ENCODE assay signal across 8 cellular contexts in the genomic region with DNA sequence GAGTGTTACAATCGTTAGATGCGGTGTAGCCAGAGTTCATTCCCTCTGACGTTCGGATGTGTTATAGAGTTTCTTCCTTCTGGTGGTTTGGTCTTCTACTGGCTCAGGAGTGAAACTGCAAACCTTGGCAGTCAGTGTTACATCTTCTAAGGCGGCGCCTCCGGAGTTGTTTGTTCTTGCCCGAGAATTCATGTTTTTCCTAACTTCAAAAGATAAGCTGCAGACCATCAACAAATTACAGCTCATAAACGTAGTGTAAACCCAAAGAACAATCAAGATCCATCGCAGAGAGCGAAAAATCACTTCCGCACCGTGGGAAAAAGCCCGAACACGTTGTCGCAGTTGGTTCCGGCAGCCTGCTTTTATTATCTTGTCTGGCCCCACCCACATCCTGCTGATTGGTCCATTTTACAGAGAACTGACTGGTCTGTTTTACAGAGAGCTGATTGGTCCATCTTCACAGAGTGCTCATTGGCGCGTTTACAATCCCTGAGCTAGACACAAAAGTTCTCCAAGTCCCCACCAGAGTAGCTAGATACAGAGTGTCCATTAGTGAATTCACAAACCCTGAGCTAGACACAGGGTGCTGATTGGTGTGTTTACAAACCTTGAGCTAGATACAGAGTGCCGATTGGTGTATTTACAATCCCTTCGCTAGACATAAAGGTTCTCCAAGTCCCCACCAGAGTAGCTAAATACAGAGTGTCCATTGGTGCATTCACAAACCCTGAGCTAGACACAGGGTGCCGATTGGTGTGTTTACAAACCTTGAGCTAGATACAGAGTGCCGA. TPM values are rescaled to one million over a fixed set of nuclear protein-coding genes. Genes with fewer than 3 reads are reported as not detected.
DNase-seq lines count a peak whose midpoint lies in the region; ATAC-seq, FAIRE-seq and TF ChIP-seq lines count a peak whose summit lies in the region.
"Not testable (repeated sequence)": the region's sequence is repeated elsewhere in the genome, so short reads cannot be mapped to it uniquely, and the experiment has no call there.

No MANE protein-coding gene starts in this region.

- H3K79me2 ChIP-seq in MM.1S (ENCODE audit: low read length), result not testable (repeated sequence)

- not testable (repeated sequence) for H3K4me1 ChIP-seq in MM.1S (ENCODE audit: low read length); colonic mucosa; uterus

- not testable (repeated sequence) for H4K20me1 ChIP-seq in MM.1S (ENCODE audit: insufficient read depth, low read length)

- peak; percentile 29 for ATAC-seq in activated CD8-positive, alpha-beta T cell treated with anti-CD3 and anti-CD28 coated beads, Interleukin-2, amount 10 ng/mL, durations not matched to agents 7 days and 5 days

- H3K27ac Mint-ChIP-seq in activated CD8-positive, alpha-beta T cell treated with anti-CD3 and anti-CD28 coated beads, Interleukin-2, amount 10 ng/mL, durations not matched to agents 7 days and 5 days, result peak overlapping the region; percentile 93

- POLR2A ChIA-PET in activated CD8-positive, alpha-beta T cell treated with anti-CD3 and anti-CD28 coated beads, Interleukin-2, amount 10 ng/mL, durations not matched to agents 7 days and 5 days (lab: Charles Lee), result interaction anchor here (0.5 to 7.9 kb wide), 27 partner anchors 8 to 1733 kb away, joined by 3 to 60 read pairs (median 4); a partner anchor contains a TSS

- not testable (repeated sequence) for TF ChIP-seq CTCF in MM.1S (IDR thresholded peaks at IDR 0.05; ENCODE audit: low read length); colonic mucosa (IDR thresholded peaks at IDR 0.05); kidney epithelial cell (IDR thresholded peaks at IDR 0.05; ENCODE audit: insufficient read depth, low read length, poor library complexity, severe bottlenecking); uterus (IDR thresholded peaks at IDR 0.05)

- DNase-seq in GDM1 (lab: John Stamatoyannopoulos, UW) (peak; percentile 78), MM.1S (peak; percentile 85), RCC 7860 (ENCODE audit: low spot score) (peak; percentile 38), colonic mucosa (peak; percentile 38)
- peak; percentile 78 for DNase-seq in activated CD8-positive, alpha-beta T cell treated with anti-CD3 and anti-CD28 coated beads, Interleukin-2, amount 10 ng/mL, durations not matched to agents 7 days and 5 days
- DNase-seq in kidney epithelial cell (ENCODE audit: low read depth); skeletal muscle cell (ENCODE audit: low read depth); uterus: not testable (repeated sequence)

- CTCF ChIA-PET in activated CD8-positive, alpha-beta T cell treated with anti-CD3 and anti-CD28 coated beads, Interleukin-2, amount 10 ng/mL, durations not matched to agents 7 days and 5 days (lab: Charles Lee), result interaction anchor here (0.6 to 5.4 kb wide), 16 partner anchors 8 to 150 kb away, joined by 3 to 51 read pairs (median 4); no protein-coding TSS in a partner anchor

- H3K9me3 Mint-ChIP-seq in activated CD8-positive, alpha-beta T cell treated with anti-CD3 and anti-CD28 coated beads, Interleukin-2, amount 10 ng/mL, durations not matched to agents 7 days and 5 days (ENCODE audit: insufficient read depth), result not testable (repeated sequence)

- peaks cover 51% of the 10 kb centered on the region for H3K4me1 Mint-ChIP-seq in activated CD8-positive, alpha-beta T cell treated with anti-CD3 and anti-CD28 coated beads, Interleukin-2, amount 10 ng/mL, durations not matched to agents 7 days and 5 days (ENCODE audit: low read depth)

- H3F3A ChIP-seq in MM.1S (ENCODE audit: insufficient read depth, low read length), result not testable (repeated sequence)

- not testable (repeated sequence) for H3K9ac ChIP-seq in MM.1S (ENCODE audit: low read length); colonic mucosa (ENCODE audit: low read depth in 2 of 2, low read length in 2 of 2)

- peak overlapping the region; percentile 59; the same call in 1 of the 2 replicates for H3K4me2 ChIP-seq in MM.1S (ENCODE audit: low read depth, low read length)

- not testable (repeated sequence) for H3K9me3 ChIP-seq in MM.1S (replicated peaks; ENCODE audit: insufficient read depth, low read length); colonic mucosa; uterus

- not testable (repeated sequence) for H3K27me3 Mint-ChIP-seq in activated CD8-positive, alpha-beta T cell treated with anti-CD3 and anti-CD28 coated beads, Interleukin-2, amount 10 ng/mL, durations not matched to agents 7 days and 5 days (ENCODE audit: low read depth)

- peaks cover 12% of the 10 kb centered on the region for H3K36me3 Mint-ChIP-seq in activated CD8-positive, alpha-beta T cell treated with anti-CD3 and anti-CD28 coated beads, Interleukin-2, amount 10 ng/mL, durations not matched to agents 7 days and 5 days (ENCODE audit: low read depth)

- not testable (repeated sequence) for H2AFZ ChIP-seq in MM.1S (ENCODE audit: low read length)

- intact Hi-C loops in colonic mucosa (cut with DNase I); uterus (cut with DNase I; ENCODE audit: low total_unique reads): not testable (repeated sequence)

- peak overlapping the region; percentile 72 for H3K4me3 ChIP-seq in MM.1S (ENCODE audit: low read length)
- peak overlapping the region; percentile 68 for H3K4me3 ChIP-seq in colonic mucosa
- H3K4me3 ChIP-seq in kidney epithelial cell (ENCODE audit: low read depth, low read length), result peak overlapping the region; percentile 58
- peak overlapping the region; percentile 64 for H3K4me3 ChIP-seq in skeletal muscle cell (ENCODE audit: low read depth, low read length)
- H3K4me3 ChIP-seq in uterus, result peak overlapping the region; percentile 39 to 72

- H3K27me3 ChIP-seq in MM.1S (replicated peaks; ENCODE audit: insufficient read depth, low read length); colonic mucosa; kidney epithelial cell (ENCODE audit: control insufficient read depth, insufficient read depth, low read length); uterus: not testable (repeated sequence)

- H3K27ac ChIP-seq in MM.1S (ENCODE audit: low read length) (peak overlapping the region; percentile 64; the same call in 1 of the 2 replicates), colonic mucosa (peak overlapping the region; percentile 87), uterus (peak overlapping the region in 1 of 2 donors; percentile 86)

- H3K36me3 ChIP-seq in MM.1S (replicated peaks; ENCODE audit: insufficient read depth, low read length); colonic mucosa; kidney epithelial cell (ENCODE audit: control insufficient read depth, insufficient read depth, low read length); uterus: not testable (repeated sequence)

- not testable (repeated sequence) for TF ChIP-seq POLR2A in uterus (IDR thresholded peaks at IDR 0.05)

- H3K9me2 ChIP-seq in MM.1S (replicated peaks; ENCODE audit: insufficient read depth, low read length), result not testable (repeated sequence)

- not testable (repeated sequence) for FAIRE-seq in RCC 7860 (lab: Jason Lieb, UNC)

- peak overlapping the region; percentile 78 for H3K4me3 Mint-ChIP-seq in activated CD8-positive, alpha-beta T cell treated with anti-CD3 and anti-CD28 coated beads, Interleukin-2, amount 10 ng/mL, durations not matched to agents 7 days and 5 days

RNA-seq across cellular contexts. Expression of a gene that starts 58.0 kb away (rescaled TPM):
- 10 to 100 TPM; 58.3 to 60.1 TPM for total RNA-seq in activated CD8-positive, alpha-beta T cell treated with anti-CD3 and anti-CD28 coated beads, Interleukin-2, amount 10 ng/mL, durations not matched to agents 7 days and 5 days
- 10 to 100 TPM; 26.9 to 47.7 TPM for total RNA-seq in colonic mucosa
- total RNA-seq in kidney epithelial cell, result 101 and 119 TPM in 2 replicates
- total RNA-seq in uterus, result 100 to 1,000 TPM in 1 of 4 donors, 10 to 100 TPM in 3; 24.6 to 108 (median 48.7) TPM
